Comparison of ENCODE assay signal across 20 cellular contexts in genomic region chr13:31191748-31192147, GRCh38.
"Had no signal": no experiment of that assay in that cellular context is flagged by ENCODE, and none has a peak within 500 bp of the region (broad histone marks: within the 10 kb centered on the region; RNA-seq: fewer than 3 reads in every experiment).

No MANE protein-coding gene starts in this region.

- H3K9me3 Mint-ChIP-seq: effector memory CD8-positive, alpha-beta T cell; immature natural killer cell; memory B cell; natural killer cell; stimulated activated naive B cell treated with anti-CD40 and anti-IgM and Interleukin-4, amounts not matched to agents 10 μg/mL and 1 μg/mL and 100 μg/mL, for 72 hours; stimulated activated naive CD8-positive, alpha-beta T cell treated with anti-CD3 and anti-CD28 coated beads, Interleukin-15, Interleukin-2, amounts not matched to agents 100 ng/mL and 50 ng/mL, for 24 hours had no signal

- H3K4me1 ChIP-seq: esophagus squamous epithelium had no signal

- H3K27me3 Mint-ChIP-seq: stimulated activated naive CD8-positive, alpha-beta T cell treated with anti-CD3 and anti-CD28 coated beads, Interleukin-15, Interleukin-2, amounts not matched to agents 100 ng/mL and 50 ng/mL, for 24 hours had no signal

- H3K27me3 ChIP-seq: esophagus squamous epithelium, ovary had no signal

- DNase-seq: cortex of kidney; effector memory CD8-positive, alpha-beta T cell; erythroblast; esophagus squamous epithelium; foreskin melanocyte; immature natural killer cell; islet precursor cell; kidney glomerular epithelial cell; natural killer cell; ovary; right cardiac atrium; stimulated activated CD4-positive, alpha-beta T cell treated with anti-CD3 and anti-CD28 coated beads, Interleukin-15, amount 100 ng/mL, for 24 hours; stimulated activated CD4-positive, alpha-beta T cell treated with anti-CD3 and anti-CD28 coated beads, Interleukin-2, amount 100 ng/mL, for 48 hours; stimulated activated naive B cell treated with anti-CD40 and anti-IgM and Interleukin-4, amounts not matched to agents 10 μg/mL and 1 μg/mL and 100 μg/mL, for 72 hours; trophoblast cell had no signal

- ATAC-seq: effector memory CD8-positive, alpha-beta T cell; natural killer cell; stimulated activated naive B cell treated with anti-CD40 and anti-IgM and Interleukin-4, amounts not matched to agents 10 μg/mL and 1 μg/mL and 100 μg/mL, for 72 hours had no signal

- H3K4me3 ChIP-seq: esophagus squamous epithelium, lung, ovary, psoas muscle, skin epidermis had no signal

- H3K27ac ChIP-seq: esophagus squamous epithelium, ovary, psoas muscle, skin epidermis had no signal

- H3K36me3 Mint-ChIP-seq: natural killer cell had no signal

- H3K4me3 Mint-ChIP-seq: effector memory CD8-positive, alpha-beta T cell; immature natural killer cell; memory B cell; natural killer cell; stimulated activated naive B cell treated with anti-CD40 and anti-IgM and Interleukin-4, amounts not matched to agents 10 μg/mL and 1 μg/mL and 100 μg/mL, for 72 hours; stimulated activated naive CD8-positive, alpha-beta T cell treated with anti-CD3 and anti-CD28 coated beads, Interleukin-15, Interleukin-2, amounts not matched to agents 100 ng/mL and 50 ng/mL, for 24 hours had no signal

- H3K27ac Mint-ChIP-seq: effector memory CD8-positive, alpha-beta T cell; immature natural killer cell; memory B cell; natural killer cell; stimulated activated naive B cell treated with anti-CD40 and anti-IgM and Interleukin-4, amounts not matched to agents 10 μg/mL and 1 μg/mL and 100 μg/mL, for 72 hours; stimulated activated naive CD8-positive, alpha-beta T cell treated with anti-CD3 and anti-CD28 coated beads, Interleukin-15, Interleukin-2, amounts not matched to agents 100 ng/mL and 50 ng/mL, for 24 hours had no signal

- H3K36me3 ChIP-seq: esophagus squamous epithelium, ovary had no signal

- H3K9me3 ChIP-seq: esophagus squamous epithelium, ovary, psoas muscle had no signal

- H3K4me1 Mint-ChIP-seq: immature natural killer cell; memory B cell; natural killer cell; stimulated activated naive B cell treated with anti-CD40 and anti-IgM and Interleukin-4, amounts not matched to agents 10 μg/mL and 1 μg/mL and 100 μg/mL, for 72 hours had no signal
